1 cellular context compared by ENCODE assay signal in the genomic region with DNA sequence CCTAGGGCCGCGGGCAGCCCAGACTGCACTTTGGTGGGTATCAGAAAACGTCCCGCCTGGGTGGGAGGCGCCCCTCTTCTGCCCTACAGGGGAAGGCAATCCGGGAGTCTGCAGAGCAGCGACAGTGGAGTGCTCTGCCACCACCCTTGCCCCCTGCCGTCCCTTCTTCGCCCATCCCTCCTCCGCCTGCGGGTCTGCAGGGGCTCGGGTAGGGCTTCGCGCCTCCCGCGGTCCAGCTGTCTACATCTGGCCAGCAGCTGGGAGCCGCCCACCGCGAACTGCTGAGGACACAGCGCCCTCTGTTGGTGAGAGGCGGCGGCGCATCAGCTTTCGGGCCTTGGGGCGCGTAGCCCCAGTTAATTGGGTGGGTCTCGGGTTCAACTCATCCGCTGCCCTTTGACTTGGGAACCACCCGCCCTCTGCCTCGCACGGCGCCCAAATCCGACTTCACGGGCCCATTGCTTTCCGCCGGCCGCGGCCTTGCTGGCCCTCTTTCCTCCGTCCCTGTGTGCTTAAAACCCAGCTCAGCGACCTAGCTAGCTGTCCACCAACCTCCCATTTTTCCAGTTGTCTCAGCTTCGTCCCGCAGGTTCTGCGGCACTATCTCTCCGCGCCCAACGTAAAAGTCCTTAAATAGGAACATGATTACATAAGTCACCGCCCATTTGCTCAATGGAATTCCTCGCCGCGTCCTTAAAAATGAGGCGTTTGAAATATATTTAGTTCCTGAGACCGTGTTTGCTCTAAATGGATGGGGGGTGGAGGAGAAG.
TF ChIP-seq lines count a peak whose summit lies in the region.

No MANE protein-coding gene starts in this region.

TF ChIP-seq in IMR-90, 13 proteins besides CTCF, POLR2A, EP300 and RAD21:
- peak; percentile 44 for TF ChIP-seq SMC3 (IDR thresholded peaks at IDR 0.05; ENCODE audit: low read depth, low read length)
- TF ChIP-seq, protein P1, sequence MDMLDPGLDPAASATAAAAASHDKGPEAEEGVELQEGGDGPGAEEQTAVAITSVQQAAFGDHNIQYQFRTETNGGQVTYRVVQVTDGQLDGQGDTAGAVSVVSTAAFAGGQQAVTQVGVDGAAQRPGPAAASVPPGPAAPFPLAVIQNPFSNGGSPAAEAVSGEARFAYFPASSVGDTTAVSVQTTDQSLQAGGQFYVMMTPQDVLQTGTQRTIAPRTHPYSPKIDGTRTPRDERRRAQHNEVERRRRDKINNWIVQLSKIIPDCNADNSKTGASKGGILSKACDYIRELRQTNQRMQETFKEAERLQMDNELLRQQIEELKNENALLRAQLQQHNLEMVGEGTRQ (IDR thresholded peaks at IDR 0.05; ENCODE audit: low read depth, low read length): no peak
